Comparison of ENCODE assay signal across 1 cellular context in genomic region chr20:49675368-49676151, GRCh38.
A peak's percentile ranks its signal among the peaks of the same experiment; 100 is the strongest.
TF ChIP-seq lines count a peak whose summit lies in the region.

No MANE protein-coding gene starts in this region.

TF ChIP-seq in HEK293, 187 proteins besides CTCF, POLR2A, EP300 and RAD21 (continued from another document and continues in another):
- TF ChIP-seq, protein P1, sequence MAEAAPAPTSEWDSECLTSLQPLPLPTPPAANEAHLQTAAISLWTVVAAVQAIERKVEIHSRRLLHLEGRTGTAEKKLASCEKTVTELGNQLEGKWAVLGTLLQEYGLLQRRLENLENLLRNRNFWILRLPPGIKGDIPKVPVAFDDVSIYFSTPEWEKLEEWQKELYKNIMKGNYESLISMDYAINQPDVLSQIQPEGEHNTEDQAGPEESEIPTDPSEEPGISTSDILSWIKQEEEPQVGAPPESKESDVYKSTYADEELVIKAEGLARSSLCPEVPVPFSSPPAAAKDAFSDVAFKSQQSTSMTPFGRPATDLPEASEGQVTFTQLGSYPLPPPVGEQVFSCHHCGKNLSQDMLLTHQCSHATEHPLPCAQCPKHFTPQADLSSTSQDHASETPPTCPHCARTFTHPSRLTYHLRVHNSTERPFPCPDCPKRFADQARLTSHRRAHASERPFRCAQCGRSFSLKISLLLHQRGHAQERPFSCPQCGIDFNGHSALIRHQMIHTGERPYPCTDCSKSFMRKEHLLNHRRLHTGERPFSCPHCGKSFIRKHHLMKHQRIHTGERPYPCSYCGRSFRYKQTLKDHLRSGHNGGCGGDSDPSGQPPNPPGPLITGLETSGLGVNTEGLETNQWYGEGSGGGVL (tag by site-specific recombination; IDR thresholded peaks at IDR 0.05), result 0 out of 2 replicates have a peak, but pooled peaks have one; percentile 25
- TF ChIP-seq ZNF302 (tag by site-specific recombination; IDR thresholded peaks at IDR 0.05; ENCODE audit: low read depth) (no peak), ZNF600 (tag by site-specific recombination; IDR thresholded peaks at IDR 0.05) (no peak), ZBTB26 (tag by site-specific recombination; optimal IDR thresholded peaks at IDR 0.05) (no peak), ZNF704 (tag by site-specific recombination; IDR thresholded peaks at IDR 0.05) (no peak), ZNF701 (tag by site-specific recombination; IDR thresholded peaks at IDR 0.05) (no peak), ZNF174 (tag by site-specific recombination; IDR thresholded peaks at IDR 0.05) (no peak), WT1 (tag by site-specific recombination; IDR thresholded peaks at IDR 0.05) (peak; percentile 25; the same call in 1 of the 2 replicates), ZNF529 (tag by site-specific recombination; IDR thresholded peaks at IDR 0.05; ENCODE audit: insufficient replicate concordance) (no peak), TSHZ1 (tag by site-specific recombination; IDR thresholded peaks at IDR 0.05; ENCODE audit: borderline replicate concordance) (no peak), ZNF449 (tag by site-specific recombination; IDR thresholded peaks at IDR 0.05) (peak; percentile 20; the same call in 1 of the 2 replicates), ZBTB21 (tag by site-specific recombination; IDR thresholded peaks at IDR 0.05) (no peak), ZNF211 (tag by site-specific recombination; IDR thresholded peaks at IDR 0.05; ENCODE audit: low read depth) (no peak), ZNF433 (tag by site-specific recombination; IDR thresholded peaks at IDR 0.05; ENCODE audit: low read depth) (no peak), ZNF16 (tag by site-specific recombination; IDR thresholded peaks at IDR 0.05; ENCODE audit: low read depth) (no peak), ZNF629 (tag by site-specific recombination; IDR thresholded peaks at IDR 0.05) (peak; percentile 29; the same call in 1 of the 2 replicates), ZNF23 (tag by site-specific recombination; IDR thresholded peaks at IDR 0.05; ENCODE audit: borderline replicate concordance) (no peak), ZNF423 (tag by site-specific recombination; IDR thresholded peaks at IDR 0.05) (no peak), ZNF837 (tag by site-specific recombination; IDR thresholded peaks at IDR 0.05) (no peak), TRIM28 (IDR thresholded peaks at IDR 0.05; ENCODE audit: borderline replicate concordance, low read length) (no peak), ZNF155 (tag by site-specific recombination; IDR thresholded peaks at IDR 0.05) (no peak), IKZF3 (tag by site-specific recombination; IDR thresholded peaks at IDR 0.05) (no peak), TCF7L2 (IDR thresholded peaks at IDR 0.05; ENCODE audit: borderline replicate concordance, low read depth, low read length) (no peak), KLF16 (tag by site-specific recombination; IDR thresholded peaks at IDR 0.05) (no peak), SCRT2 (tag by site-specific recombination; IDR thresholded peaks at IDR 0.05) (peak; percentile 82), PBX3 (CRISPR knock-in tag; IDR thresholded peaks at IDR 0.05) (no peak), ZNF292 (tag by site-specific recombination; IDR thresholded peaks at IDR 0.05; ENCODE audit: borderline replicate concordance, low read depth) (no peak), ZNF335 (tag by site-specific recombination; conservative IDR thresholded peaks at IDR 0.05) (no peak), MEIS1 (CRISPR knock-in tag; IDR thresholded peaks at IDR 0.05; ENCODE audit: borderline replicate concordance) (no peak), GLIS2 (tag by site-specific recombination; IDR thresholded peaks at IDR 0.05) (no peak), OVOL3 (tag by site-specific recombination; IDR thresholded peaks at IDR 0.05) (no peak), ZNF510 (tag by site-specific recombination; IDR thresholded peaks at IDR 0.05; ENCODE audit: insufficient replicate concordance) (no peak), SETDB1 (IDR thresholded peaks at IDR 0.05; ENCODE audit: insufficient read length, low read length) (no peak), ZNF768 (tag by site-specific recombination; IDR thresholded peaks at IDR 0.05) (no peak), ZNF561 (tag by site-specific recombination; IDR thresholded peaks at IDR 0.05; ENCODE audit: borderline replicate concordance) (no peak)
- TF ChIP-seq, protein P2, sequence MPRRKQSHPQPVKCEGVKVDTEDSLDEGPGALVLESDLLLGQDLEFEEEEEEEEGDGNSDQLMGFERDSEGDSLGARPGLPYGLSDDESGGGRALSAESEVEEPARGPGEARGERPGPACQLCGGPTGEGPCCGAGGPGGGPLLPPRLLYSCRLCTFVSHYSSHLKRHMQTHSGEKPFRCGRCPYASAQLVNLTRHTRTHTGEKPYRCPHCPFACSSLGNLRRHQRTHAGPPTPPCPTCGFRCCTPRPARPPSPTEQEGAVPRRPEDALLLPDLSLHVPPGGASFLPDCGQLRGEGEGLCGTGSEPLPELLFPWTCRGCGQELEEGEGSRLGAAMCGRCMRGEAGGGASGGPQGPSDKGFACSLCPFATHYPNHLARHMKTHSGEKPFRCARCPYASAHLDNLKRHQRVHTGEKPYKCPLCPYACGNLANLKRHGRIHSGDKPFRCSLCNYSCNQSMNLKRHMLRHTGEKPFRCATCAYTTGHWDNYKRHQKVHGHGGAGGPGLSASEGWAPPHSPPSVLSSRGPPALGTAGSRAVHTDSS (tag by site-specific recombination; IDR thresholded peaks at IDR 0.05), result no peak
- TF ChIP-seq, protein P3, sequence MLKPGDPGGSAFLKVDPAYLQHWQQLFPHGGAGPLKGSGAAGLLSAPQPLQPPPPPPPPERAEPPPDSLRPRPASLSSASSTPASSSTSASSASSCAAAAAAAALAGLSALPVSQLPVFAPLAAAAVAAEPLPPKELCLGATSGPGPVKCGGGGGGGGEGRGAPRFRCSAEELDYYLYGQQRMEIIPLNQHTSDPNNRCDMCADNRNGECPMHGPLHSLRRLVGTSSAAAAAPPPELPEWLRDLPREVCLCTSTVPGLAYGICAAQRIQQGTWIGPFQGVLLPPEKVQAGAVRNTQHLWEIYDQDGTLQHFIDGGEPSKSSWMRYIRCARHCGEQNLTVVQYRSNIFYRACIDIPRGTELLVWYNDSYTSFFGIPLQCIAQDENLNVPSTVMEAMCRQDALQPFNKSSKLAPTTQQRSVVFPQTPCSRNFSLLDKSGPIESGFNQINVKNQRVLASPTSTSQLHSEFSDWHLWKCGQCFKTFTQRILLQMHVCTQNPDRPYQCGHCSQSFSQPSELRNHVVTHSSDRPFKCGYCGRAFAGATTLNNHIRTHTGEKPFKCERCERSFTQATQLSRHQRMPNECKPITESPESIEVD (tag by site-specific recombination; IDR thresholded peaks at IDR 0.05), result peak; percentile 22; the same call in 1 of the 2 replicates
- TF ChIP-seq, protein P4, sequence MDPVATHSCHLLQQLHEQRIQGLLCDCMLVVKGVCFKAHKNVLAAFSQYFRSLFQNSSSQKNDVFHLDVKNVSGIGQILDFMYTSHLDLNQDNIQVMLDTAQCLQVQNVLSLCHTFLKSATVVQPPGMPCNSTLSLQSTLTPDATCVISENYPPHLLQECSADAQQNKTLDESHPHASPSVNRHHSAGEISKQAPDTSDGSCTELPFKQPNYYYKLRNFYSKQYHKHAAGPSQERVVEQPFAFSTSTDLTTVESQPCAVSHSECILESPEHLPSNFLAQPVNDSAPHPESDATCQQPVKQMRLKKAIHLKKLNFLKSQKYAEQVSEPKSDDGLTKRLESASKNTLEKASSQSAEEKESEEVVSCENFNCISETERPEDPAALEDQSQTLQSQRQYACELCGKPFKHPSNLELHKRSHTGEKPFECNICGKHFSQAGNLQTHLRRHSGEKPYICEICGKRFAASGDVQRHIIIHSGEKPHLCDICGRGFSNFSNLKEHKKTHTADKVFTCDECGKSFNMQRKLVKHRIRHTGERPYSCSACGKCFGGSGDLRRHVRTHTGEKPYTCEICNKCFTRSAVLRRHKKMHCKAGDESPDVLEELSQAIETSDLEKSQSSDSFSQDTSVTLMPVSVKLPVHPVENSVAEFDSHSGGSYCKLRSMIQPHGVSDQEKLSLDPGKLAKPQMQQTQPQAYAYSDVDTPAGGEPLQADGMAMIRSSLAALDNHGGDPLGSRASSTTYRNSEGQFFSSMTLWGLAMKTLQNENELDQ (tag by site-specific recombination; IDR thresholded peaks at IDR 0.05; ENCODE audit: low read depth), result no peak
- TF ChIP-seq, protein P5, sequence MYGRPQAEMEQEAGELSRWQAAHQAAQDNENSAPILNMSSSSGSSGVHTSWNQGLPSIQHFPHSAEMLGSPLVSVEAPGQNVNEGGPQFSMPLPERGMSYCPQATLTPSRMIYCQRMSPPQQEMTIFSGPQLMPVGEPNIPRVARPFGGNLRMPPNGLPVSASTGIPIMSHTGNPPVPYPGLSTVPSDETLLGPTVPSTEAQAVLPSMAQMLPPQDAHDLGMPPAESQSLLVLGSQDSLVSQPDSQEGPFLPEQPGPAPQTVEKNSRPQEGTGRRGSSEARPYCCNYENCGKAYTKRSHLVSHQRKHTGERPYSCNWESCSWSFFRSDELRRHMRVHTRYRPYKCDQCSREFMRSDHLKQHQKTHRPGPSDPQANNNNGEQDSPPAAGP (tag by site-specific recombination; IDR thresholded peaks at IDR 0.05), result no peak
